8 cellular contexts compared by ENCODE assay signal in genomic region chr1:166489670-166490436, GRCh38.
DNase-seq lines count a peak whose midpoint lies in the region; ATAC-seq, FAIRE-seq and TF ChIP-seq lines count a peak whose summit lies in the region.

No MANE protein-coding gene starts in this region.

- no peaks in the 10 kb centered on the region for H3K4me1 ChIP-seq in keratinocyte (ENCODE audit: control insufficient read depth, extremely low read depth, insufficient read depth, low read length)

- H3K9me1 ChIP-seq in keratinocyte (ENCODE audit: control insufficient read depth, extremely low read depth, insufficient read depth, low read length) = no peaks in the 10 kb centered on the region

- no peak overlapping the region for H3K9ac ChIP-seq in keratinocyte (ENCODE audit: control insufficient read depth, extremely low read depth, insufficient read depth, low read length)

- peak overlapping the region in 2 of 3 experiments; percentile 13 to 50 for H3K4me3 ChIP-seq in keratinocyte (ENCODE audit: control insufficient read depth in 2 of 3, extremely low read depth in 1 of 3, insufficient read depth in 2 of 3, low read depth in 1 of 3, low read length in 3 of 3)

- no peaks in the 10 kb centered on the region for H3K36me3 ChIP-seq in keratinocyte (ENCODE audit: control insufficient read depth in 2 of 2, extremely low read depth in 1 of 2, insufficient read depth in 2 of 2, low read length in 2 of 2)

- H2AFZ ChIP-seq in keratinocyte (ENCODE audit: control insufficient read depth, low read length) = no peak overlapping the region

- no peaks in the 10 kb centered on the region for H3K79me2 ChIP-seq in keratinocyte (ENCODE audit: control insufficient read depth, insufficient read depth, low read length)

- no peak for TF ChIP-seq CTCF in keratinocyte (optimal IDR thresholded peaks at IDR 0.05 in 1 of 3, IDR thresholded peaks at IDR 0.05 in 1 of 3, conservative IDR thresholded peaks at IDR 0.05 in 1 of 3; ENCODE audit: extremely low read depth in 1 of 3, insufficient read depth in 2 of 3, low read length in 3 of 3)

- peak; percentile 63 to 68 for DNase-seq in AML-193 (lab: John Stamatoyannopoulos, UW)
- peak; percentile 82 for DNase-seq in NOMO-1 treated with DMSO at 0.1 percent for 48 hours (lab: John Stamatoyannopoulos, UW; ENCODE audit: unreplicated experiment)
- DNase-seq in activated T-cell treated with anti-CD3 and anti-CD28 coated beads for 24 hours (ENCODE audit: low read depth) = peak; percentile 44
- DNase-seq in keratinocyte (ENCODE audit: low read depth, low spot score) = no peak
- peak; percentile 11 to 29 for DNase-seq in stimulated activated CD8-positive, alpha-beta memory T cell treated with anti-CD3 and anti-CD28 coated beads, Interleukin-15, amount 100 ng/mL, for 48 hours (ENCODE audit: low read depth in 2 of 2)
- no peak for DNase-seq in NCI-H128 (lab: John Stamatoyannopoulos, UW; ENCODE audit: unreplicated experiment)

- FAIRE-seq in keratinocyte (lab: Jason Lieb, UNC) = no peak

- H3K27ac ChIP-seq in keratinocyte (ENCODE audit: control insufficient read depth, insufficient read depth, low read length) = peak overlapping the region; percentile 34

- ATAC-seq in GM18909 (IDR thresholded peaks at IDR 0.05; ENCODE audit: poor library complexity, unreplicated experiment) (peak; percentile 84), HG03095 (IDR thresholded peaks at IDR 0.05; ENCODE audit: unreplicated experiment) (peak; percentile 73)

- no peaks in the 10 kb centered on the region for H3K27me3 ChIP-seq in keratinocyte (ENCODE audit: control insufficient read depth, extremely low read depth, insufficient read depth, low read length)

- H3K4me2 ChIP-seq in keratinocyte (ENCODE audit: control insufficient read depth, extremely low read depth, insufficient read depth, low read depth, low read length) = peak overlapping the region; percentile 49

- dilution Hi-C loops in keratinocyte (cut with MboI; ENCODE audit: extremely low pct_ligation_motif_present, low sequenced_read_pairs) = no loop called here

- H4K20me1 ChIP-seq in keratinocyte (ENCODE audit: control insufficient read depth, extremely low read depth, insufficient read depth, low read length) = no peaks in the 10 kb centered on the region

- no peaks in the 10 kb centered on the region for H3K9me3 ChIP-seq in keratinocyte (ENCODE audit: control insufficient read depth, low read depth, low read length)

Comparison
In these comparisons a context has a peak if more than half of its experiments do, and no peak if none do; other contexts are left out.
1. DNase-seq: peak in AML-193 (2 of 2), NOMO-1 treated with DMSO at 0.1 percent for 48 hours (single experiment), activated T-cell treated with anti-CD3 and anti-CD28 coated beads for 24 hours (single experiment) and stimulated activated CD8-positive, alpha-beta memory T cell treated with anti-CD3 and anti-CD28 coated beads, Interleukin-15, amount 100 ng/mL, for 48 hours (2 of 2); none in keratinocyte (single experiment) and NCI-H128 (single experiment).